Comparison of ENCODE assay signal across 18 cellular contexts in the genomic region with DNA sequence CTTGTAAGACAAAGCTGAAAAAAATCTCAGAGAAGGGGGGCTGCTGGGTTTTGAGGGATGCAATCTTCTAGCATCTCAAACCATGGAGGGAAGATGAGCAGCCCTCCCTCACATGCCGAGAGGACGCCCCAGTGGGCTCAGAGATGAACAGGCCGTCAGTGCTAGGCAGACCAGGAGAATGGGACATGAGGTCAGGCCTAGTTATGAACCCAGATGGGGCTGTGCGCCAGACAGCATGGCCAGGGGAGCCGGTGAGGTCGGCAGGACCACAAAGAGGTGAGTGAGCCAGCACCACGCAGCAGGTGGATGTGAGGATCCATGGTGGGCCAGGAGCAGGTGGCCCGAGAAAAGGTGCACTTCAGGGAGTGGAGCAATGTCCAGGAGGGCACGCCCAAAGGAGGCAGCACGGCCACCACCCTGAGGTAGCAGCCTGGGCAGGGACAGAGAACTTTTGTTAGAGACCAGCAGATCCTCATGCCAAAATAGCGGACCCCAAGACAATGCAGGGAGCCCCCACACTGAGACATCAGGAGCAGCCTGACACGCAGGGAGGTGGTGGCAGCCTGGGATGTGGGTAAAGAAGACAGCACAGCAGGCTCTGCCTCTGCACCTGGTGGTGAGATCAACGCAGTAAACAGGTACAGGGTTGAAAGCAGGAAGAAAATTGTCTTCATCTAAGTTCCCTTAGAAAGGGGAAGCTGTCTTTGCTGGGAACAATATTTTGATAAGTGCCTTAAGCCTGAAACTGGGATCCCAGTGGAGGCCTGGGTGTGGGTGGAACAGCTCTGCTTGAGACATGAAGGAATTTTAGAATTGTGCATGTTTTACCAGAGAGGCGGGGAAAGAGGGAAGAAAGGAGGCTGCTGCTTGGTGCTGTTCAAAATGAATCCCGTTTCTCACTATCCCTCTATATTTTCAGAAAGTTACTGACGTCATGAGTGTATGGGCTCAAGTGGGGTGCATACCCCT.
"Had no signal": no experiment of that assay in that cellular context is flagged by ENCODE, and none has a peak within 500 bp of the region (broad histone marks: within the 10 kb centered on the region; RNA-seq: fewer than 3 reads in every experiment).

No MANE protein-coding gene starts in this region.

- H3K36me3 ChIP-seq: left ventricle myocardium inferior, pancreas, sigmoid colon, upper lobe of right lung had no signal

- H3K27me3 Mint-ChIP-seq: activated naive CD8-positive, alpha-beta T cell; brain; naive B cell; stimulated activated naive B cell treated with anti-CD40 and anti-IgM and Interleukin-4, amounts not matched to agents 10 μg/mL and 1 μg/mL and 100 μg/mL, for 72 hours had no signal

- H3K4me3 ChIP-seq: coronary artery, left ventricle myocardium inferior, pancreas, sigmoid colon, spleen, upper lobe of right lung had no signal

- H3K4me3 Mint-ChIP-seq: activated naive CD8-positive, alpha-beta T cell; brain; stimulated activated naive B cell treated with anti-CD40 and anti-IgM and Interleukin-4, amounts not matched to agents 10 μg/mL and 1 μg/mL and 100 μg/mL, for 72 hours; T-helper 1 cell treated with Interleukin-12 subunit alpha and Interleukin-12 subunit beta and Interleukin-4 antibody, amounts not matched to agents 30 μg/mL and 1 μg/mL, for 36 hours had no signal

- H3K27me3 ChIP-seq: heart left ventricle, pancreas, sigmoid colon, spleen, upper lobe of right lung had no signal

- ATAC-seq: heart left ventricle; pancreas; stimulated activated naive B cell treated with anti-CD40 and anti-IgM and Interleukin-4, amounts not matched to agents 10 μg/mL and 1 μg/mL and 100 μg/mL, for 72 hours; upper lobe of right lung had no signal

- H3K9me3 ChIP-seq: left ventricle myocardium inferior, pancreas, sigmoid colon, upper lobe of right lung had no signal

- H3K27ac ChIP-seq: coronary artery, pancreas, sigmoid colon, upper lobe of right lung had no signal

- H3K27ac Mint-ChIP-seq: activated naive CD8-positive, alpha-beta T cell; T-helper 1 cell treated with Interleukin-12 subunit alpha and Interleukin-12 subunit beta and Interleukin-4 antibody, amounts not matched to agents 30 μg/mL and 1 μg/mL, for 36 hours had no signal

- DNase-seq: activated CD4-positive, alpha-beta T cell treated with anti-CD3 and anti-CD28 coated beads, Interleukin-2, amount 50 U/mL, for 48 hours; activated CD4-positive, CD25-positive, alpha-beta regulatory T cell treated with anti-CD3 and anti-CD28 coated beads, Interleukin-2, amount 50 U/mL, for 72 hours; activated gamma-delta T cell; heart left ventricle; kidney glomerular epithelial cell; left ventricle myocardium inferior; mammary epithelial cell; naive B cell; pancreas; sigmoid colon; spleen; stimulated activated CD4-positive, alpha-beta T cell treated with anti-CD3 and anti-CD28 coated beads, Interleukin-4, amount 100 ng/mL, for 4 hours; stimulated activated naive B cell treated with anti-CD40 and anti-IgM and Interleukin-4, amounts not matched to agents 10 μg/mL and 1 μg/mL and 100 μg/mL, for 72 hours; upper lobe of right lung had no signal
